ENCODE assay signal across 20 cellular contexts in genomic region chr12:126198966-126199692, GRCh38.
"Had no signal": no experiment of that assay in that cellular context is flagged by ENCODE, and none has a peak within 500 bp of the region (broad histone marks: within the 10 kb centered on the region; RNA-seq: fewer than 3 reads in every experiment).

No MANE protein-coding gene starts in this region.

- ATAC-seq: activated T-cell treated with anti-CD3 and anti-CD28 coated beads, Interleukin-2, amount 50 U/mL, for 4 hours; heart left ventricle; left cardiac atrium; natural killer cell; T-helper 17 cell; WTC11 had no signal

- H3K4me3 ChIP-seq: heart left ventricle, right atrium auricular region, tibial nerve, vagina had no signal

- H3K27me3 ChIP-seq: heart left ventricle, right atrium auricular region, tibial nerve, vagina had no signal

- H3K27ac ChIP-seq: heart left ventricle, right atrium auricular region, tibial nerve, vagina had no signal

- DNase-seq: activated CD4-positive, alpha-beta memory T cell treated with anti-CD3 and anti-CD28 coated beads, Interleukin-2, amount 10 ng/mL, durations not matched to agents 7 days and 5 days; activated CD4-positive, alpha-beta T cell treated with anti-CD3 and anti-CD28 coated beads for 4 hours; activated effector memory CD4-positive, alpha-beta T cell treated with Interleukin-2 at 50 U/mL for 16 hours; activated naive CD4-positive, alpha-beta T cell treated with anti-CD3 and anti-CD28 coated beads, Interleukin-2, amount 50 U/mL, for 16 hours; activated T-cell treated with anti-CD3 and anti-CD28 coated beads, Interleukin-2, amount 50 U/mL, for 4 hours; cortex of kidney; effector CD4-positive, alpha-beta T cell; heart left ventricle; left cardiac atrium; natural killer cell; nucleus accumbens; small intestine; stimulated activated CD4-positive, alpha-beta T cell treated with anti-CD3 and anti-CD28 coated beads, Interleukin-4, amount 100 ng/mL, for 24 hours; stimulated activated naive CD4-positive, alpha-beta T cell; substantia nigra; T-helper 17 cell had no signal

- H3K9me3 ChIP-seq: heart left ventricle, right atrium auricular region, tibial nerve, vagina had no signal

- H3K36me3 ChIP-seq: heart left ventricle, right atrium auricular region, tibial nerve, vagina had no signal

- H3K4me1 ChIP-seq: heart left ventricle, right atrium auricular region, tibial nerve, vagina had no signal
